1 cellular context compared by ENCODE assay signal in the genomic region with DNA sequence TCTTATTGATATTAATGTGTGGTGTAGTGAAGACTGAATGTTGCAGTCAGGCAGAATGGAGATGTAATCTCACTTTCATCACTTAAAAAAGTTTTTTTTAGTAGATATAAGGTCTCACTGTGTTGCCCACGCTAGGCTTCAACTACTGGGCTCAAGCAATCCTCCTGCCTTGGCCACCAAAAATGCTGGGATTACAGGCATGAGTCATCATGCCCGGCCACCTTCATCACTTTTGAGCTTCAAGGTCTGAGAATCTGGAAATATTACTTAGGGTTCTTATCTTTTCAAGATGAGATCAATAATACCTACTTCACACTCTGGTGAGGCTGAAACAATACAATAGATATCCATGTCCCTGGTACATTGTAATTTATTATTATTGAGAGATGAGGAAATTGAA.
A peak's percentile ranks its signal among the peaks of the same experiment; 100 is the strongest.
TF ChIP-seq lines count a peak whose summit lies in the region.

No MANE protein-coding gene starts in this region.

TF ChIP-seq in SK-N-SH, 30 proteins besides CTCF, POLR2A, EP300 and RAD21:
- TF ChIP-seq, protein P1, sequence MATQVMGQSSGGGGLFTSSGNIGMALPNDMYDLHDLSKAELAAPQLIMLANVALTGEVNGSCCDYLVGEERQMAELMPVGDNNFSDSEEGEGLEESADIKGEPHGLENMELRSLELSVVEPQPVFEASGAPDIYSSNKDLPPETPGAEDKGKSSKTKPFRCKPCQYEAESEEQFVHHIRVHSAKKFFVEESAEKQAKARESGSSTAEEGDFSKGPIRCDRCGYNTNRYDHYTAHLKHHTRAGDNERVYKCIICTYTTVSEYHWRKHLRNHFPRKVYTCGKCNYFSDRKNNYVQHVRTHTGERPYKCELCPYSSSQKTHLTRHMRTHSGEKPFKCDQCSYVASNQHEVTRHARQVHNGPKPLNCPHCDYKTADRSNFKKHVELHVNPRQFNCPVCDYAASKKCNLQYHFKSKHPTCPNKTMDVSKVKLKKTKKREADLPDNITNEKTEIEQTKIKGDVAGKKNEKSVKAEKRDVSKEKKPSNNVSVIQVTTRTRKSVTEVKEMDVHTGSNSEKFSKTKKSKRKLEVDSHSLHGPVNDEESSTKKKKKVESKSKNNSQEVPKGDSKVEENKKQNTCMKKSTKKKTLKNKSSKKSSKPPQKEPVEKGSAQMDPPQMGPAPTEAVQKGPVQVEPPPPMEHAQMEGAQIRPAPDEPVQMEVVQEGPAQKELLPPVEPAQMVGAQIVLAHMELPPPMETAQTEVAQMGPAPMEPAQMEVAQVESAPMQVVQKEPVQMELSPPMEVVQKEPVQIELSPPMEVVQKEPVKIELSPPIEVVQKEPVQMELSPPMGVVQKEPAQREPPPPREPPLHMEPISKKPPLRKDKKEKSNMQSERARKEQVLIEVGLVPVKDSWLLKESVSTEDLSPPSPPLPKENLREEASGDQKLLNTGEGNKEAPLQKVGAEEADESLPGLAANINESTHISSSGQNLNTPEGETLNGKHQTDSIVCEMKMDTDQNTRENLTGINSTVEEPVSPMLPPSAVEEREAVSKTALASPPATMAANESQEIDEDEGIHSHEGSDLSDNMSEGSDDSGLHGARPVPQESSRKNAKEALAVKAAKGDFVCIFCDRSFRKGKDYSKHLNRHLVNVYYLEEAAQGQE (IDR thresholded peaks at IDR 0.05; ENCODE audit: low read depth, low read length), result no peak
- TF ChIP-seq, protein P2, sequence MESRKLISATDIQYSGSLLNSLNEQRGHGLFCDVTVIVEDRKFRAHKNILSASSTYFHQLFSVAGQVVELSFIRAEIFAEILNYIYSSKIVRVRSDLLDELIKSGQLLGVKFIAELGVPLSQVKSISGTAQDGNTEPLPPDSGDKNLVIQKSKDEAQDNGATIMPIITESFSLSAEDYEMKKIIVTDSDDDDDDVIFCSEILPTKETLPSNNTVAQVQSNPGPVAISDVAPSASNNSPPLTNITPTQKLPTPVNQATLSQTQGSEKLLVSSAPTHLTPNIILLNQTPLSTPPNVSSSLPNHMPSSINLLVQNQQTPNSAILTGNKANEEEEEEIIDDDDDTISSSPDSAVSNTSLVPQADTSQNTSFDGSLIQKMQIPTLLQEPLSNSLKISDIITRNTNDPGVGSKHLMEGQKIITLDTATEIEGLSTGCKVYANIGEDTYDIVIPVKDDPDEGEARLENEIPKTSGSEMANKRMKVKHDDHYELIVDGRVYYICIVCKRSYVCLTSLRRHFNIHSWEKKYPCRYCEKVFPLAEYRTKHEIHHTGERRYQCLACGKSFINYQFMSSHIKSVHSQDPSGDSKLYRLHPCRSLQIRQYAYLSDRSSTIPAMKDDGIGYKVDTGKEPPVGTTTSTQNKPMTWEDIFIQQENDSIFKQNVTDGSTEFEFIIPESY (IDR thresholded peaks at IDR 0.05; ENCODE audit: borderline replicate concordance, low read depth), result no peak
- TF ChIP-seq CHD2 (IDR thresholded peaks at IDR 0.05; ENCODE audit: low read length, partially characterized antibody) (no peak), EZH2phosphoT487 (IDR thresholded peaks at IDR 0.05; ENCODE audit: borderline replicate concordance, low read depth) (no peak), FOXJ3 (CRISPR knock-in tag; IDR thresholded peaks at IDR 0.05) (no peak), FOSL2 (IDR thresholded peaks at IDR 0.05; ENCODE audit: borderline replicate concordance, low read depth) (peak; percentile 46; the same call in 1 of the 2 replicates)
- TF ChIP-seq, protein P3, sequence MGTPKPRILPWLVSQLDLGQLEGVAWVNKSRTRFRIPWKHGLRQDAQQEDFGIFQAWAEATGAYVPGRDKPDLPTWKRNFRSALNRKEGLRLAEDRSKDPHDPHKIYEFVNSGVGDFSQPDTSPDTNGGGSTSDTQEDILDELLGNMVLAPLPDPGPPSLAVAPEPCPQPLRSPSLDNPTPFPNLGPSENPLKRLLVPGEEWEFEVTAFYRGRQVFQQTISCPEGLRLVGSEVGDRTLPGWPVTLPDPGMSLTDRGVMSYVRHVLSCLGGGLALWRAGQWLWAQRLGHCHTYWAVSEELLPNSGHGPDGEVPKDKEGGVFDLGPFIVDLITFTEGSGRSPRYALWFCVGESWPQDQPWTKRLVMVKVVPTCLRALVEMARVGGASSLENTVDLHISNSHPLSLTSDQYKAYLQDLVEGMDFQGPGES (IDR thresholded peaks at IDR 0.05; ENCODE audit: low read depth, low read length), result no peak
TF ChIP-seq in SK-N-SH: peak in this region for 1.
